In the genomic region with DNA sequence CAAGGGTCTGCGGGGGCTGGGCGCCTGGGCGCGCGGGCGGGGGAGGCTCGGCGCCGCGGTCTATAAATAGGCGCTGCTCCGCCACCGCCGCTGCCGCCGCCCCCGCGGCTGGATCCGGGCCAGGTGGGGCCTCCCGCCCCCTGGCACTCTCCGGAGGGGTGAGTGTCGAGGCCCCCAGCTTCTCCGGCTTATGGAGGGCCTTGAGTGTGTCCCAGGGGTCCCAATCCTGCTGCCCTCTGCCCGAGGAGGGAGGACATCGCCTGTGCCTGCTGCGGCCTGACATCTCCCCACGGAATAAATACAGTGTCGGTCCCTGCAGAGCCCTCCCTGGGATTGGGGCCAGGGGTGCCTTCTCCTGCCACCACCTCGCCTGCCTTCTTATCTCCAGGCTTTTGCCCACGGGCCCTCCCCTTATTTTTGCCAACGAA, we compare ENCODE assay signal across 8 cellular contexts. TPM values are rescaled to one million over a fixed set of nuclear protein-coding genes. Genes with fewer than 3 reads are reported as not detected.
DNase-seq lines count a peak whose midpoint lies in the region; ATAC-seq and TF ChIP-seq lines count a peak whose summit lies in the region.

No MANE protein-coding gene starts in this region.

- H3K4me1 Mint-ChIP-seq in T-helper 2 cell treated with Interferon-gamma antibody and Interleukin-4, amounts not matched to agents 5 μg/mL and 100 μg/mL, for 36 hours (ENCODE audit: low read depth): peaks cover 2% of the 10 kb centered on the region
- no peaks in the 10 kb centered on the region for H3K4me1 Mint-ChIP-seq in activated T-helper 17 cell treated with anti-CD3 and anti-CD28 coated beads, Interleukin-2, amount 50 U/mL, for 72 hours

- H3K4me3 ChIP-seq in right atrium auricular region (peak overlapping the region; percentile 70 to 73), stomach smooth muscle (ENCODE audit: low read length in 2 of 2) (peak overlapping the region; percentile 70 to 79)

- TF ChIP-seq CTCF in right atrium auricular region (IDR thresholded peaks at IDR 0.05): no peak

- H3K4me3 Mint-ChIP-seq in T-helper 2 cell treated with Interferon-gamma antibody and Interleukin-4, amounts not matched to agents 5 μg/mL and 100 μg/mL, for 36 hours: peak overlapping the region; percentile 69
- peak overlapping the region; percentile 67 for H3K4me3 Mint-ChIP-seq in activated T-helper 17 cell treated with anti-CD3 and anti-CD28 coated beads, Interleukin-2, amount 50 U/mL, for 72 hours

- no peak overlapping the region for H3K27ac Mint-ChIP-seq in T-helper 2 cell treated with Interferon-gamma antibody and Interleukin-4, amounts not matched to agents 5 μg/mL and 100 μg/mL, for 36 hours
- H3K27ac Mint-ChIP-seq in activated T-helper 17 cell treated with anti-CD3 and anti-CD28 coated beads, Interleukin-2, amount 50 U/mL, for 72 hours: no peak overlapping the region

- H3K27ac ChIP-seq in right atrium auricular region (peak overlapping the region; percentile 91 to 96), stomach smooth muscle (ENCODE audit: low read length) (no peak overlapping the region)

- no peak for DNase-seq in T-helper 2 cell treated with Interferon-gamma antibody and Interleukin-4, amounts not matched to agents 5 μg/mL and 100 μg/mL, for 36 hours (ENCODE audit: low spot score)
- no peak for DNase-seq in T-helper 2 cell
- DNase-seq in right atrium auricular region (ENCODE audit: low spot score): no peak
- no peak for DNase-seq in cerebellum (ENCODE audit: low spot score)

- H3K36me3 Mint-ChIP-seq in T-helper 2 cell treated with Interferon-gamma antibody and Interleukin-4, amounts not matched to agents 5 μg/mL and 100 μg/mL, for 36 hours (ENCODE audit: low read depth): no peaks in the 10 kb centered on the region
- H3K36me3 Mint-ChIP-seq in activated T-helper 17 cell treated with anti-CD3 and anti-CD28 coated beads, Interleukin-2, amount 50 U/mL, for 72 hours (ENCODE audit: low read depth): peaks cover 7% of the 10 kb centered on the region

- H3K4me1 ChIP-seq in right atrium auricular region (peaks cover 0 to 86% of the 10 kb centered on the region in 2 donors), stomach smooth muscle (ENCODE audit: control insufficient read depth, insufficient read depth, low read length) (peaks cover 37% of the 10 kb centered on the region)

- peaks cover 25% of the 10 kb centered on the region for H3K36me3 ChIP-seq in right atrium auricular region
- peaks cover 0 to 14% of the 10 kb centered on the region in 2 donors for H3K36me3 ChIP-seq in stomach smooth muscle (ENCODE audit: control insufficient read depth in 2 of 2, insufficient read depth in 2 of 2, low read length in 2 of 2)

- H3K27me3 Mint-ChIP-seq in T-helper 2 cell treated with Interferon-gamma antibody and Interleukin-4, amounts not matched to agents 5 μg/mL and 100 μg/mL, for 36 hours (ENCODE audit: low read depth): peaks cover 40% of the 10 kb centered on the region
- peaks cover 24% of the 10 kb centered on the region for H3K27me3 Mint-ChIP-seq in activated T-helper 17 cell treated with anti-CD3 and anti-CD28 coated beads, Interleukin-2, amount 50 U/mL, for 72 hours

- H3K9ac ChIP-seq in stomach smooth muscle (ENCODE audit: low read length in 2 of 2): peak overlapping the region in 1 of 2 donors; percentile 63

- ATAC-seq in activated T-helper 17 cell treated with anti-CD3 and anti-CD28 coated beads, Interleukin-2, amount 50 U/mL, for 72 hours (replicated peaks): no peak
- no peak for ATAC-seq in HG02884 (IDR thresholded peaks at IDR 0.05; ENCODE audit: unreplicated experiment)
- no peak for ATAC-seq in GM21390 (IDR thresholded peaks at IDR 0.05; ENCODE audit: unreplicated experiment)

- H3K9me3 ChIP-seq in right atrium auricular region: no peaks in the 10 kb centered on the region
- H3K9me3 ChIP-seq in stomach smooth muscle (ENCODE audit: control insufficient read depth in 2 of 2, low read length in 2 of 2): no peaks in the 10 kb centered on the region

- H3K9me3 Mint-ChIP-seq in T-helper 2 cell treated with Interferon-gamma antibody and Interleukin-4, amounts not matched to agents 5 μg/mL and 100 μg/mL, for 36 hours: no peaks in the 10 kb centered on the region
- H3K9me3 Mint-ChIP-seq in activated T-helper 17 cell treated with anti-CD3 and anti-CD28 coated beads, Interleukin-2, amount 50 U/mL, for 72 hours: no peaks in the 10 kb centered on the region

- H3K27me3 ChIP-seq in right atrium auricular region (no peaks in the 10 kb centered on the region), stomach smooth muscle (ENCODE audit: control insufficient read depth in 1 of 2, insufficient read depth in 2 of 2, low read length in 2 of 2) (peaks cover 2 to 15% of the 10 kb centered on the region in 2 donors)

RNA-seq across cellular contexts. Expression of a gene that starts 4.3 kb away (rescaled TPM):
- not detected for total RNA-seq in activated T-helper 17 cell treated with anti-CD3 and anti-CD28 coated beads, Interleukin-2, amount 50 U/mL, for 72 hours
- total RNA-seq in right atrium auricular region (10 to 100 TPM; 25.8 to 34.7 TPM), cerebellum (13.7 TPM)

RNA-seq across cellular contexts. Expression of a gene that starts 4.8 kb away (rescaled TPM):
- under 1 TPM; 0.41 to 0.42 TPM for total RNA-seq in activated T-helper 17 cell treated with anti-CD3 and anti-CD28 coated beads, Interleukin-2, amount 50 U/mL, for 72 hours
- 100 to 1,000 TPM; 162 to 287 TPM for total RNA-seq in right atrium auricular region
- 111 TPM for total RNA-seq in cerebellum

RNA-seq across cellular contexts. Expression of a gene that starts 41.5 kb away (rescaled TPM):
- not detected for total RNA-seq in activated T-helper 17 cell treated with anti-CD3 and anti-CD28 coated beads, Interleukin-2, amount 50 U/mL, for 72 hours
- total RNA-seq in right atrium auricular region: under 1 TPM in 1 of 2 donors, not detected in 1; 0.24 TPM
- total RNA-seq in cerebellum: 0.64 TPM

Comparison
In these comparisons a context has a peak if more than half of its experiments do, and no peak if none do; other contexts are left out.
1. RNA of a gene that starts 4.3 kb away (total RNA-seq): 25.8 to 34.7 TPM in right atrium auricular region and 13.7 TPM in cerebellum (single experiment); not detected in activated T-helper 17 cell treated with anti-CD3 and anti-CD28 coated beads, Interleukin-2, amount 50 U/mL, for 72 hours; every median in the first group is over 10 times any median in the second.
2. RNA of a gene that starts 4.8 kb away (total RNA-seq): 162 to 287 TPM in right atrium auricular region and 111 TPM in cerebellum (single experiment); 0.41 to 0.42 TPM in activated T-helper 17 cell treated with anti-CD3 and anti-CD28 coated beads, Interleukin-2, amount 50 U/mL, for 72 hours; every median in the first group is over 10 times any median in the second.